Comparison of ENCODE assay signal across 15 cellular contexts in the genomic region with DNA sequence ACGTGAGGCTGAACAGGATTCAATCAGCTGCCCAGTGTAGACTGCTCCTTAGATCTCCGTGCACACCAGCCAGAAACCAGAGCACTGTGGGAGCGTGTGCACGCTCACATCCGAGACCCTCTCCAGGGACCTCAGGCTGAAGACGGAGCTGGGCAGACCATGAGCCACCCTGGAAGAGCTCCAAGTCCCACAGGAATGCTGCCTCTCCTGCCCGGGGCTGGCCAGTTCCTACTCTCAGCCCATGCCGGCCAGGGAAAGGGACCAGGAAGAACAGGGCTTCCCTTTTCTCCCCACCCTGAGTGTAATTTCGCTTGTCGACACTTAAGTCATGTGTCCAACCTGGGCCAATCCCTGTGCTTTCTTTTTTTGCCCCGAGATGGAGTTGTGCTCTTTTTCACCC. TPM values are rescaled to one million over a fixed set of nuclear protein-coding genes. Genes with fewer than 3 reads are reported as not detected.
A peak's percentile ranks its signal among the peaks of the same experiment; 100 is the strongest.
DNase-seq lines count a peak whose midpoint lies in the region; ATAC-seq and TF ChIP-seq lines count a peak whose summit lies in the region.
"Had no signal": no experiment of that assay in that cellular context is flagged by ENCODE, and none has a peak within 500 bp of the region (broad histone marks: within the 10 kb centered on the region; RNA-seq: fewer than 3 reads in every experiment).

No MANE protein-coding gene starts in this region.

- POLR2A ChIA-PET in WTC11 (lab: Charles Lee), result no interaction called here

- H2BK15ac ChIP-seq in mesendoderm (replicated peaks; ENCODE audit: low read depth), result no peak overlapping the region

- no peak overlapping the region for H2BK120ac ChIP-seq in mesendoderm (ENCODE audit: low read depth, low read length)

- H3K36me3 ChIP-seq in adrenal gland (replicated peaks in 1 of 2), result peaks cover 0 to 44% of the 10 kb centered on the region in 2 donors
- H3K36me3 ChIP-seq in mesendoderm (ENCODE audit: control insufficient read depth, insufficient read depth, low read length), result peaks cover 27% of the 10 kb centered on the region

- no peak overlapping the region for H3K4ac ChIP-seq in mesendoderm (ENCODE audit: low read depth, low read length)

- H3K4me3 ChIP-seq in adrenal gland (no peak overlapping the region), mesendoderm (ENCODE audit: low read length) (no peak overlapping the region), coronary artery (no peak overlapping the region)
- H3K4me3 ChIP-seq: SJCRH30, upper lobe of left lung had no signal

- H4K5ac ChIP-seq in mesendoderm (ENCODE audit: low read length), result no peak overlapping the region

- H3K27me3 ChIP-seq in adrenal gland (no peaks in the 10 kb centered on the region), mesendoderm (ENCODE audit: insufficient read depth, low read length, poor library complexity) (no peaks in the 10 kb centered on the region)
- H3K27me3 ChIP-seq: SJCRH30, upper lobe of left lung had no signal

- H3K9me3 ChIP-seq in adrenal gland (replicated peaks in 1 of 3), result no peaks in the 10 kb centered on the region
- H3K9me3 ChIP-seq: SJCRH30, upper lobe of left lung had no signal

- H3K4me1 ChIP-seq in adrenal gland (replicated peaks in 1 of 2) (peaks cover 9 to 12% of the 10 kb centered on the region in 2 donors), mesendoderm (ENCODE audit: control insufficient read depth, low read depth, low read length) (no peaks in the 10 kb centered on the region)

- H3K27ac ChIP-seq in adrenal gland, result no peak overlapping the region
- no peak overlapping the region for H3K27ac ChIP-seq in mesendoderm (ENCODE audit: low read depth, low read length)
- peak overlapping the region in 1 of 2 donors; percentile 25 for H3K27ac ChIP-seq in coronary artery
- H3K27ac ChIP-seq: SJCRH30, upper lobe of left lung had no signal

- no peak overlapping the region for H3K18ac ChIP-seq in mesendoderm (ENCODE audit: low read length)

- peaks cover 27% of the 10 kb centered on the region for H3K4me1 Mint-ChIP-seq in activated T-cell treated with anti-CD3 and anti-CD28 coated beads, Interleukin-2, amount 50 U/mL, for 24 hours (ENCODE audit: low read depth)
- H3K4me1 Mint-ChIP-seq in WTC11, result 0 out of 2 replicates have a peak, but pooled peaks cover 4% of the 10 kb centered on the region

- H2AK5ac ChIP-seq in mesendoderm (ENCODE audit: low read length), result no peak overlapping the region

- no peak overlapping the region for H3K9ac ChIP-seq in mesendoderm (ENCODE audit: low read length)

- CTCF ChIA-PET in WTC11 (lab: Charles Lee), result interaction anchor here (0.5 to 2.7 kb wide), 3 partner anchors 15 to 364 kb away, joined by 3 to 10 read pairs (median 3); no protein-coding TSS in a partner anchor

- peaks cover 24% of the 10 kb centered on the region for H3K79me2 ChIP-seq in mesendoderm (ENCODE audit: control insufficient read depth, insufficient read depth, low read length)

- 75 to 90% (median 82%) methylated on average over 6 to 11 of the region's 11 CpGs for WGBS in adrenal gland, 4 donors
- no CpG with 5 or more reads among the region's 11 CpGs for WGBS in mesendoderm (ENCODE audit: extremely low coverage, insufficient coverage, low lambda C conversion rate)

- no peak overlapping the region for H2BK5ac ChIP-seq in mesendoderm (ENCODE audit: low read length)

- no peak overlapping the region for H3K56ac ChIP-seq in mesendoderm (ENCODE audit: low read length)

- peak overlapping the region; percentile 22 for H3K27ac Mint-ChIP-seq in activated T-cell treated with anti-CD3 and anti-CD28 coated beads, Interleukin-2, amount 50 U/mL, for 24 hours
- no peak overlapping the region; the same call in 1 of the 2 replicates for H3K27ac Mint-ChIP-seq in WTC11
- H3K27ac Mint-ChIP-seq: activated naive CD4-positive, alpha-beta T cell treated with anti-CD3 and anti-CD28 coated beads, Interleukin-2, amount 10 ng/mL, durations not matched to agents 7 days and 5 days had no signal

- intact Hi-C loops in left ventricle myocardium superior (cut with micrococcal nuclease), result no loop called here
- intact Hi-C loops in adrenal gland (cut with DNase I), result no loop called here

- ATAC-seq in WTC11, result peak; percentile 21; the same call in 1 of the 2 replicates
- ATAC-seq in left ventricle myocardium superior, result peak; percentile 46

- no peak overlapping the region for H3K23ac ChIP-seq in mesendoderm (ENCODE audit: low read length)

- no peaks in the 10 kb centered on the region for H3K27me3 Mint-ChIP-seq in activated T-cell treated with anti-CD3 and anti-CD28 coated beads, Interleukin-2, amount 50 U/mL, for 24 hours
- no peaks in the 10 kb centered on the region for H3K27me3 Mint-ChIP-seq in WTC11 (ENCODE audit: low read depth)
- H3K27me3 Mint-ChIP-seq: activated naive CD4-positive, alpha-beta T cell treated with anti-CD3 and anti-CD28 coated beads, Interleukin-2, amount 10 ng/mL, durations not matched to agents 7 days and 5 days; naive thymus-derived CD8-positive, alpha-beta T cell had no signal

- TF ChIP-seq POLR2A in adrenal gland (IDR thresholded peaks at IDR 0.05), result no peak

- H3K36me3 Mint-ChIP-seq in activated T-cell treated with anti-CD3 and anti-CD28 coated beads, Interleukin-2, amount 50 U/mL, for 24 hours (ENCODE audit: low read depth), result peaks cover 97% of the 10 kb centered on the region
- peaks cover 58% of the 10 kb centered on the region for H3K36me3 Mint-ChIP-seq in WTC11

- H3K79me1 ChIP-seq in mesendoderm (ENCODE audit: low read length), result peaks cover 24% of the 10 kb centered on the region

- H3K4me3 Mint-ChIP-seq in activated T-cell treated with anti-CD3 and anti-CD28 coated beads, Interleukin-2, amount 50 U/mL, for 24 hours, result no peak overlapping the region
- no peak overlapping the region for H3K4me3 Mint-ChIP-seq in WTC11
- H3K4me3 Mint-ChIP-seq: activated naive CD4-positive, alpha-beta T cell treated with anti-CD3 and anti-CD28 coated beads, Interleukin-2, amount 10 ng/mL, durations not matched to agents 7 days and 5 days; naive thymus-derived CD8-positive, alpha-beta T cell had no signal

- no peak overlapping the region for H4K8ac ChIP-seq in mesendoderm (ENCODE audit: low read depth, low read length)

- no peak overlapping the region for H3K4me2 ChIP-seq in mesendoderm (ENCODE audit: low read length)

- TF ChIP-seq CTCF in WTC11 (IDR thresholded peaks at IDR 0.05), result no peak
- no peak for TF ChIP-seq CTCF in adrenal gland (IDR thresholded peaks at IDR 0.05)
- TF ChIP-seq CTCF in coronary artery (IDR thresholded peaks at IDR 0.05), result no peak

- no peaks in the 10 kb centered on the region for H3K9me3 Mint-ChIP-seq in activated T-cell treated with anti-CD3 and anti-CD28 coated beads, Interleukin-2, amount 50 U/mL, for 24 hours
- H3K9me3 Mint-ChIP-seq in WTC11, result no peaks in the 10 kb centered on the region
- H3K9me3 Mint-ChIP-seq: activated naive CD4-positive, alpha-beta T cell treated with anti-CD3 and anti-CD28 coated beads, Interleukin-2, amount 10 ng/mL, durations not matched to agents 7 days and 5 days; naive thymus-derived CD8-positive, alpha-beta T cell had no signal

- DNase-seq in activated T-cell treated with anti-CD3 and anti-CD28 coated beads, Interleukin-2, amount 50 U/mL, for 24 hours, result no peak
- no peak for DNase-seq in activated T-cell treated with anti-CD3 and anti-CD28 coated beads, Interleukin-2, amount 50 U/mL, for 1 hour
- DNase-seq in WTC11 (ENCODE audit: low spot score) (no peak), left ventricle myocardium superior (no peak), stromal cell of bone marrow (ENCODE audit: low read depth) (peak; percentile 52), adrenal gland (no peak), mesendoderm (no peak), coronary artery (ENCODE audit: low spot score) (no peak)
- DNase-seq: activated naive CD4-positive, alpha-beta T cell treated with anti-CD3 and anti-CD28 coated beads, Interleukin-2, amount 10 ng/mL, durations not matched to agents 7 days and 5 days; COR-L47; kidney glomerular epithelial cell; naive thymus-derived CD8-positive, alpha-beta T cell; stimulated activated CD8-positive, alpha-beta memory T cell treated with anti-CD3 and anti-CD28 coated beads, Interleukin-4, amount 100 ng/mL, for 48 hours had no signal

TF ChIP-seq in WTC11, 78 proteins besides CTCF, POLR2A, EP300 and RAD21 (continues in another document):
- no peak for TF ChIP-seq HMGA2 (CRISPR knock-in tag; IDR thresholded peaks at IDR 0.05)
- TF ChIP-seq, protein P1, sequence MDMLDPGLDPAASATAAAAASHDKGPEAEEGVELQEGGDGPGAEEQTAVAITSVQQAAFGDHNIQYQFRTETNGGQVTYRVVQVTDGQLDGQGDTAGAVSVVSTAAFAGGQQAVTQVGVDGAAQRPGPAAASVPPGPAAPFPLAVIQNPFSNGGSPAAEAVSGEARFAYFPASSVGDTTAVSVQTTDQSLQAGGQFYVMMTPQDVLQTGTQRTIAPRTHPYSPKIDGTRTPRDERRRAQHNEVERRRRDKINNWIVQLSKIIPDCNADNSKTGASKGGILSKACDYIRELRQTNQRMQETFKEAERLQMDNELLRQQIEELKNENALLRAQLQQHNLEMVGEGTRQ (CRISPR knock-in tag; IDR thresholded peaks at IDR 0.05), result no peak
- TF ChIP-seq SMAD3 (CRISPR knock-in tag; IDR thresholded peaks at IDR 0.05; ENCODE audit: borderline replicate concordance), result no peak

RNA-seq across cellular contexts. Expression of a gene that starts 6.9 kb away (rescaled TPM):
- total RNA-seq in WTC11 (2021) (172 to 212 TPM (median 174 TPM) in 3 replicates), left ventricle myocardium superior (32.0 TPM), adrenal gland (10 to 100 TPM; 15.2 to 69.3 (median 45.0) TPM)
- polyA plus RNA-seq in adrenal gland, result 10 to 100 TPM; 13.0 to 28.2 (median 15.2) TPM
- polyA plus RNA-seq in mesendoderm (2013, experiment 1 of 2), result 130 TPM
- polyA plus RNA-seq in mesendoderm (2013, experiment 2 of 2), result 127 TPM

RNA-seq across cellular contexts. Expression of a gene that starts 7.0 kb away (rescaled TPM):
- total RNA-seq in WTC11 (2021) (217 to 249 TPM (median 245 TPM) in 3 replicates), left ventricle myocardium superior (173 TPM), adrenal gland (100 to 1,000 TPM; 102 to 226 (median 147) TPM)
- polyA plus RNA-seq in adrenal gland, result 100 to 1,000 TPM in 2 of 3 donors, 10 to 100 TPM in 1; 21.2 to 242 (median 112) TPM
- 258 TPM for polyA plus RNA-seq in mesendoderm (2013, experiment 1 of 2)
- polyA plus RNA-seq in mesendoderm (2013, experiment 2 of 2), result 256 TPM

RNA-seq across cellular contexts. Expression of a gene that starts 13.4 kb away (rescaled TPM):
- total RNA-seq in WTC11 (2021) (200 to 247 TPM (median 203 TPM) in 3 replicates), left ventricle myocardium superior (114 TPM), adrenal gland (100 to 1,000 TPM; 134 to 491 (median 236) TPM)
- polyA plus RNA-seq in adrenal gland, result 100 to 1,000 TPM; 180 to 324 (median 250) TPM
- polyA plus RNA-seq in mesendoderm (2013, experiment 1 of 2), result 315 TPM
- 325 TPM for polyA plus RNA-seq in mesendoderm (2013, experiment 2 of 2)

RNA-seq across cellular contexts. Expression of a gene that starts 17.5 kb away (rescaled TPM):
- total RNA-seq in WTC11 (2021) (1.9 to 2.1 TPM (median 1.9 TPM) in 3 replicates), left ventricle myocardium superior (0.69 TPM), adrenal gland (1 to 10 TPM in 1 of 8 donors, under 1 TPM in 3, not detected in 4; 0.18 to 2.5 (median 0.35) TPM)
- under 1 TPM; 0.07 to 0.57 (median 0.24) TPM for polyA plus RNA-seq in adrenal gland
- polyA plus RNA-seq in mesendoderm (2013, experiment 1 of 2), result 1.1 TPM
- 0.55 TPM for polyA plus RNA-seq in mesendoderm (2013, experiment 2 of 2)
- polyA plus RNA-seq: naive thymus-derived CD8-positive, alpha-beta T cell had no signal

RNA-seq across cellular contexts. Expression of a gene that starts 24.2 kb away (rescaled TPM):
- total RNA-seq in WTC11 (2021) (343 to 380 TPM (median 360 TPM) in 3 replicates), left ventricle myocardium superior (362 TPM), adrenal gland (1,000 to 10,000 TPM in 5 of 8 donors, 100 to 1,000 TPM in 3; 583 to 2,018 (median 1,149) TPM)
- 1,000 to 10,000 TPM in 1 of 3 donors, 100 to 1,000 TPM in 2; 546 to 2,717 (median 747) TPM for polyA plus RNA-seq in adrenal gland
- 490 TPM for polyA plus RNA-seq in mesendoderm (2013, experiment 1 of 2)
- 503 TPM for polyA plus RNA-seq in mesendoderm (2013, experiment 2 of 2)
